8 cellular contexts compared by ENCODE assay signal in the genomic region with DNA sequence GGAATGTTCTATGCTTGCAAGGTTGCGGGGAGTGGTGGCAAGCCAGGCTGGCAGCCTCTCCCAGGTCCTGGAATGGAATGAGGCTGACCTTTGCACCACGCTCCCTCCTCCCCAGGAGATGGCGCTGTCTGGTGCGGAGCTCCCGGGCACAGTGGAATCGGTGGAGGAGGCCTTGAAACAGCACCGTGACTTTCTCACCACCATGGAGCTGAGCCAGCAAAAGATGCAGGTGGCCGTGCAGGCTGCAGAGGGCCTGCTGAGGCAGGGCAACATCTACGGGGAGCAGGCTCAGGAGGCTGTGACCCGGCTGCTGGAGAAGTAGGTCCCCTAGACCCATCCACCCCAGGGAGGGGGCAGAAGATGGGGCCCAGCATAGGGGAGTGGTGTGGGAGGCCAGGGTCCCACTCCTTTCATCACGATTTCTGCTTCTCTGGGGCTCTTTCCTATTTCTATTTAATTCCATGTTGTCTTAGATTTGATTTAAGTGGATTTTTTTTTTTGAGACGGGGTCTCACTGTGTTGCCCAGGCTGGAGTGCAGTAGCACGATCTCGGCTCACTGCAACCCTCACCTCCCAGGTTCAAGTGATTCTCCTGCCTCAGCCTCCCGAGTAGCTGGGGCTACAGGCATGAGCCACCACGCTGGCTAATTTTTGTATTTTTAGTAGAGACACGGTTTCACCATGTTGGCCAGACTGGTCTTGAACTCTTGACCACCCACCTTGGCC. TPM values are rescaled to one million over a fixed set of nuclear protein-coding genes. Genes with fewer than 3 reads are reported as not detected.
A peak's percentile ranks its signal among the peaks of the same experiment; 100 is the strongest.
DNase-seq lines count a peak whose midpoint lies in the region; ATAC-seq and TF ChIP-seq lines count a peak whose summit lies in the region.

No MANE protein-coding gene starts in this region.

- H3K9me3 ChIP-seq in Karpas-422 (ENCODE audit: low read length): no peaks in the 10 kb centered on the region
- H3K9me3 ChIP-seq in sigmoid colon: no peaks in the 10 kb centered on the region

- intact Hi-C loops in head of caudate nucleus (cut with DNase I) (no loop called here), sciatic nerve (cut with DNase I) (loop anchor here (10.0 kb wide), 1 partner anchor 71 kb away; no protein-coding TSS in a partner anchor), sigmoid colon (cut with DNase I) (loop anchor here (10.0 kb wide), 1 partner anchor 219 kb away; no protein-coding TSS in a partner anchor)

- H4K20me1 ChIP-seq in Karpas-422 (ENCODE audit: insufficient read depth, low read depth, low read length): no peaks in the 10 kb centered on the region

- TF ChIP-seq EP300 in sigmoid colon (IDR thresholded peaks at IDR 0.05): no peak

- H3K9me2 ChIP-seq in Karpas-422 (replicated peaks; ENCODE audit: insufficient read depth, low read length): no peaks in the 10 kb centered on the region

- no peak overlapping the region for H3K27ac ChIP-seq in Karpas-422 (ENCODE audit: low read length)
- no peak overlapping the region for H3K27ac ChIP-seq in sigmoid colon

- H3K79me2 ChIP-seq in Karpas-422 (ENCODE audit: low read length): no peaks in the 10 kb centered on the region

- peaks cover 28% of the 10 kb centered on the region for H3K4me1 ChIP-seq in Karpas-422 (ENCODE audit: low read length)
- peaks cover 0 to 7% (median 7%) of the 10 kb centered on the region in 4 donors for H3K4me1 ChIP-seq in sigmoid colon

- no peaks in the 10 kb centered on the region for H3K27me3 ChIP-seq in Karpas-422 (ENCODE audit: low read length)
- H3K27me3 ChIP-seq in sigmoid colon: peaks cover 5 to 34% (median 10%) of the 10 kb centered on the region in 3 donors

- H2AFZ ChIP-seq in Karpas-422 (ENCODE audit: low read length): no peak overlapping the region

- H3K4me3 ChIP-seq in Karpas-422 (ENCODE audit: low read length) (peak overlapping the region; percentile 28; the same call in 1 of the 2 replicates), sigmoid colon (no peak overlapping the region)

- TF ChIP-seq POLR2A in sigmoid colon (IDR thresholded peaks at IDR 0.05): no peak

- peak overlapping the region; percentile 33 for H3K4me2 ChIP-seq in Karpas-422 (ENCODE audit: low read depth, low read length, poor library complexity, severe bottlenecking)

- whole genome bisulfite sequencing in sigmoid colon, 2 donors: 38 to 42% methylated on average over 17 of the region's 17 CpGs

- H3K36me3 ChIP-seq in Karpas-422 (ENCODE audit: insufficient read depth, low read length): no peaks in the 10 kb centered on the region
- no peaks in the 10 kb centered on the region for H3K36me3 ChIP-seq in sigmoid colon

- DNase-seq in DMS53 treated with DMSO at 0.1 percent for 48 hours (lab: John Stamatoyannopoulos, UW; ENCODE audit: unreplicated experiment) (peak; percentile 83), Karpas-422 (peak; percentile 92), head of caudate nucleus (peak in 41 of 42 donors; percentile 29 to 78 (median 61)), sciatic nerve (ENCODE audit: low spot score) (no peak), sigmoid colon (no peak)
- DNase-seq in activated T-helper 9 cell treated with anti-CD3 and anti-CD28 coated beads, Interleukin-2, amount 50 U/mL, for 16 hours (ENCODE audit: low read depth): peak; percentile 12
- DNase-seq in effector CD8-positive, alpha-beta T cell (lab: John Stamatoyannopoulos, UW): no peak

- TF ChIP-seq CTCF in sigmoid colon (IDR thresholded peaks at IDR 0.05): peak in 2 of 4 experiments; percentile 18 to 21

- peak overlapping the region; percentile 55 for H3K9ac ChIP-seq in Karpas-422 (ENCODE audit: low read length)

- ATAC-seq in sciatic nerve: peak; percentile 68

TF ChIP-seq in PFSK-1, 5 proteins besides CTCF, POLR2A, EP300 and RAD21:
- no peak for TF ChIP-seq SIN3A (IDR thresholded peaks at IDR 0.05; ENCODE audit: borderline replicate concordance, insufficient read depth, low read length)
- TF ChIP-seq, protein P1, sequence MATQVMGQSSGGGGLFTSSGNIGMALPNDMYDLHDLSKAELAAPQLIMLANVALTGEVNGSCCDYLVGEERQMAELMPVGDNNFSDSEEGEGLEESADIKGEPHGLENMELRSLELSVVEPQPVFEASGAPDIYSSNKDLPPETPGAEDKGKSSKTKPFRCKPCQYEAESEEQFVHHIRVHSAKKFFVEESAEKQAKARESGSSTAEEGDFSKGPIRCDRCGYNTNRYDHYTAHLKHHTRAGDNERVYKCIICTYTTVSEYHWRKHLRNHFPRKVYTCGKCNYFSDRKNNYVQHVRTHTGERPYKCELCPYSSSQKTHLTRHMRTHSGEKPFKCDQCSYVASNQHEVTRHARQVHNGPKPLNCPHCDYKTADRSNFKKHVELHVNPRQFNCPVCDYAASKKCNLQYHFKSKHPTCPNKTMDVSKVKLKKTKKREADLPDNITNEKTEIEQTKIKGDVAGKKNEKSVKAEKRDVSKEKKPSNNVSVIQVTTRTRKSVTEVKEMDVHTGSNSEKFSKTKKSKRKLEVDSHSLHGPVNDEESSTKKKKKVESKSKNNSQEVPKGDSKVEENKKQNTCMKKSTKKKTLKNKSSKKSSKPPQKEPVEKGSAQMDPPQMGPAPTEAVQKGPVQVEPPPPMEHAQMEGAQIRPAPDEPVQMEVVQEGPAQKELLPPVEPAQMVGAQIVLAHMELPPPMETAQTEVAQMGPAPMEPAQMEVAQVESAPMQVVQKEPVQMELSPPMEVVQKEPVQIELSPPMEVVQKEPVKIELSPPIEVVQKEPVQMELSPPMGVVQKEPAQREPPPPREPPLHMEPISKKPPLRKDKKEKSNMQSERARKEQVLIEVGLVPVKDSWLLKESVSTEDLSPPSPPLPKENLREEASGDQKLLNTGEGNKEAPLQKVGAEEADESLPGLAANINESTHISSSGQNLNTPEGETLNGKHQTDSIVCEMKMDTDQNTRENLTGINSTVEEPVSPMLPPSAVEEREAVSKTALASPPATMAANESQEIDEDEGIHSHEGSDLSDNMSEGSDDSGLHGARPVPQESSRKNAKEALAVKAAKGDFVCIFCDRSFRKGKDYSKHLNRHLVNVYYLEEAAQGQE (IDR thresholded peaks at IDR 0.05; ENCODE audit: insufficient read depth in 1 of 2, low read depth in 2 of 2, low read length in 2 of 2): peak; percentile 35 to 40; a peak in 1 of 4 replicates
- TF ChIP-seq POLR2AphosphoS5 (IDR thresholded peaks at IDR 0.05; ENCODE audit: low read depth, low read length): peak; percentile 62
- TF ChIP-seq TAF1 (IDR thresholded peaks at IDR 0.05; ENCODE audit: borderline replicate concordance, insufficient read depth, low read length): peak; percentile 63; the same call in 1 of the 2 replicates
- peak; percentile 90 for TF ChIP-seq FOXP2 (optimal IDR thresholded peaks at IDR 0.05; ENCODE audit: borderline replicate concordance, extremely low read depth, extremely low read length, insufficient read depth)

RNA-seq across cellular contexts. Expression of gene SHKBP1, which starts 53.2 kb away (rescaled TPM):
- 49.7 and 98.2 TPM in 2 replicates for total RNA-seq in Karpas-422 (2014; rRNA removed; shearing (Covaris generic); ENCODE audit: low replicate concordance)
- 147 TPM for polyA plus RNA-seq in PFSK-1 (2012; ENCODE audit: insufficient read length, low read depth)
- total RNA-seq in sciatic nerve (58.7 TPM), sigmoid colon (10 to 100 TPM; 15.9 to 36.3 (median 33.8) TPM)
- 10 to 100 TPM; 50.2 to 81.0 (median 52.9) TPM for polyA plus RNA-seq in sigmoid colon

RNA-seq across cellular contexts. Expression of gene SPTBN4, which starts 56.7 kb away (rescaled TPM):
- 1.0 and 1.1 TPM in 2 replicates for total RNA-seq in Karpas-422 (2014; rRNA removed; shearing (Covaris generic); ENCODE audit: low replicate concordance)
- polyA plus RNA-seq in PFSK-1 (2012; ENCODE audit: insufficient read length, low read depth): 22.2 TPM
- total RNA-seq in sciatic nerve (20.9 TPM), sigmoid colon (1 to 10 TPM in 3 of 4 donors, under 1 TPM in 1; 0.99 to 5.0 (median 2.7) TPM)
- 1 to 10 TPM in 1 of 3 donors, under 1 TPM in 1, not detected in 1; 0.23 to 1.3 TPM for polyA plus RNA-seq in sigmoid colon

RNA-seq across cellular contexts. Expression of gene BLVRB, which starts 57.9 kb away (rescaled TPM):
- total RNA-seq in Karpas-422 (2014; rRNA removed; shearing (Covaris generic); ENCODE audit: low replicate concordance): 10.2 and 14.5 TPM in 2 replicates
- 724 TPM for polyA plus RNA-seq in PFSK-1 (2012; ENCODE audit: insufficient read length, low read depth)
- 83.8 TPM for total RNA-seq in sciatic nerve
- 100 to 1,000 TPM; 115 to 232 (median 210) TPM for total RNA-seq in sigmoid colon
- 100 to 1,000 TPM; 139 to 224 (median 196) TPM for polyA plus RNA-seq in sigmoid colon

Comparison
In these comparisons a context has a peak if more than half of its experiments do, and no peak if none do; other contexts are left out.
1. DNase-seq: peak in DMS53 treated with DMSO at 0.1 percent for 48 hours (single experiment), Karpas-422 (single experiment), activated T-helper 9 cell treated with anti-CD3 and anti-CD28 coated beads, Interleukin-2, amount 50 U/mL, for 16 hours (single experiment) and head of caudate nucleus (41 of 42); none in sciatic nerve (single experiment), sigmoid colon (single experiment) and effector CD8-positive, alpha-beta T cell (single experiment).